9 cellular contexts compared by ENCODE assay signal in genomic region chr2:219298759-219299371, GRCh38. TPM values are rescaled to one million over a fixed set of nuclear protein-coding genes. Genes with fewer than 3 reads are reported as not detected.
DNase-seq lines count a peak whose midpoint lies in the region; ATAC-seq, FAIRE-seq and TF ChIP-seq lines count a peak whose summit lies in the region.
"Had no signal": no experiment of that assay in that cellular context is flagged by ENCODE, and none has a peak within 500 bp of the region (broad histone marks: within the 10 kb centered on the region; RNA-seq: fewer than 3 reads in every experiment).

No MANE protein-coding gene starts in this region.

- H2AFZ ChIP-seq in Loucy (ENCODE audit: low read length) (peak overlapping the region; percentile 38; the same call in 1 of the 2 replicates), osteoblast (ENCODE audit: low read length) (peak overlapping the region; percentile 57)

- peak overlapping the region; percentile 43 for H3K4me2 ChIP-seq in Loucy (ENCODE audit: low read depth, low read length, poor library complexity, severe bottlenecking)
- H3K4me2 ChIP-seq in osteoblast (ENCODE audit: insufficient read depth, low read length), result no peak overlapping the region

- H3K79me2 ChIP-seq in Loucy (ENCODE audit: insufficient read depth, low read length) (no peaks in the 10 kb centered on the region), osteoblast (ENCODE audit: insufficient read depth, low read length) (no peaks in the 10 kb centered on the region)

- peaks cover 12% of the 10 kb centered on the region for H3K27me3 ChIP-seq in Loucy (ENCODE audit: insufficient read depth, low read length, poor library complexity, severe bottlenecking)
- peaks cover 23% of the 10 kb centered on the region for H3K27me3 ChIP-seq in SJCRH30
- peaks cover 41% of the 10 kb centered on the region for H3K27me3 ChIP-seq in osteoblast (ENCODE audit: insufficient read depth, low read length)
- peaks cover 0 to 41% of the 10 kb centered on the region in 2 donors for H3K27me3 ChIP-seq in tibial artery

- no peak overlapping the region for H3K9ac ChIP-seq in Loucy (ENCODE audit: low read depth, low read length, poor library complexity, severe bottlenecking)

- intact Hi-C loops in tibial artery (cut with DNase I; ENCODE audit: low total_unique reads), result loop anchor here (10.0 kb wide), 2 partner anchors 74 to 236 kb away; partner anchors contain the start of genes ANKZF1 and ATG9A

- peak; percentile 40 for ATAC-seq in GM21515 (IDR thresholded peaks at IDR 0.05; ENCODE audit: unreplicated experiment)

- peaks cover 10% of the 10 kb centered on the region for H3K4me1 ChIP-seq in Loucy (ENCODE audit: insufficient read depth, low read length, poor library complexity, severe bottlenecking)
- H3K4me1 ChIP-seq in SJCRH30, result peaks cover 5% of the 10 kb centered on the region
- H3K4me1 ChIP-seq in osteoblast (ENCODE audit: insufficient read depth, low read length), result peaks cover 5% of the 10 kb centered on the region
- H3K4me1 ChIP-seq in tibial artery, result peaks cover 0 to 19% (median 8%) of the 10 kb centered on the region in 4 donors

- TF ChIP-seq CTCF in Loucy (conservative IDR thresholded peaks at IDR 0.05; ENCODE audit: low read length) (peak; percentile 87), osteoblast (IDR thresholded peaks at IDR 0.05; ENCODE audit: extremely low read depth, low read depth, low read length) (peak; percentile 94), tibial artery (IDR thresholded peaks at IDR 0.05) (peak; percentile 98 to 100)

- H3K9me3 ChIP-seq in Loucy (ENCODE audit: insufficient read depth, low read depth, low read length) (no peaks in the 10 kb centered on the region), SJCRH30 (replicated peaks) (no peaks in the 10 kb centered on the region), osteoblast (ENCODE audit: low read depth, low read length) (no peaks in the 10 kb centered on the region), tibial artery (no peaks in the 10 kb centered on the region)

- FAIRE-seq in frontal cortex (lab: Jason Lieb, UNC), result no peak

- no peaks in the 10 kb centered on the region for H3F3A ChIP-seq in Loucy (ENCODE audit: low read depth)

- no peak overlapping the region for H3K27ac ChIP-seq in SJCRH30
- H3K27ac ChIP-seq in osteoblast (ENCODE audit: low read depth, low read length), result no peak overlapping the region
- H3K27ac ChIP-seq in tibial artery, result no peak overlapping the region

- no peaks in the 10 kb centered on the region for H3K9me2 ChIP-seq in Loucy (replicated peaks; ENCODE audit: low read depth, low read length)

- no peaks in the 10 kb centered on the region for H4K20me1 ChIP-seq in Loucy (ENCODE audit: insufficient read depth, low read length, poor library complexity, severe bottlenecking)
- H4K20me1 ChIP-seq in osteoblast (ENCODE audit: insufficient read depth, low read length), result no peaks in the 10 kb centered on the region

- H3K36me3 ChIP-seq in Loucy (ENCODE audit: insufficient read depth, low read length), result no peaks in the 10 kb centered on the region
- no peaks in the 10 kb centered on the region for H3K36me3 ChIP-seq in SJCRH30
- no peaks in the 10 kb centered on the region for H3K36me3 ChIP-seq in osteoblast (ENCODE audit: insufficient read depth, low read length)
- H3K36me3 ChIP-seq in tibial artery, result no peaks in the 10 kb centered on the region

- H3K4me3 ChIP-seq in Loucy (ENCODE audit: low read length, poor library complexity, severe bottlenecking) (peak overlapping the region; percentile 31), SJCRH30 (no peak overlapping the region), osteoblast (ENCODE audit: insufficient read depth, low read length) (no peak overlapping the region), tibial artery (no peak overlapping the region)

- DNase-seq in COLO829 (ENCODE audit: low spot score), result peak; percentile 93
- DNase-seq in SJCRH30, result peak; percentile 75 to 86
- DNase-seq in activated effector memory CD4-positive, alpha-beta T cell treated with Interleukin-2 at 50 U/mL for 16 hours, result peak; percentile 80
- DNase-seq in frontal cortex (ENCODE audit: low spot score in 2 of 2), result peak; percentile 88 to 96
- DNase-seq in osteoblast (ENCODE audit: insufficient read length, low spot score, missing footprints), result peak; percentile 99
- DNase-seq in tibial artery, result peak; percentile 84 to 93

RNA-seq across cellular contexts. Expression of gene PTPRN, which starts 10.3 kb away (rescaled TPM):
- total RNA-seq in SJCRH30 (2014; rRNA removed; shearing (Covaris generic)), result not detected in 2 replicates
- 24.5 TPM for total RNA-seq in frontal cortex
- total RNA-seq in osteoblast, result under 0.01 and 1.2 TPM in 2 replicates
- total RNA-seq: T-helper 2 cell treated with Interferon-gamma antibody and Interleukin-4, amounts not matched to agents 100 ng/mL and 5 ng/mL, for 36 hours had no signal

RNA-seq across cellular contexts. Expression of gene DNAJB2, which starts 19.7 kb away (rescaled TPM):
- total RNA-seq in SJCRH30 (2014; rRNA removed; shearing (Covaris generic)), result 16.8 and 19.4 TPM in 2 replicates
- 46.1 TPM for total RNA-seq in frontal cortex
- total RNA-seq in osteoblast, result 33.3 and 41.3 TPM in 2 replicates

RNA-seq across cellular contexts. Expression of gene RESP18, which starts 33.7 kb away (rescaled TPM):
- not detected in 2 replicates for total RNA-seq in SJCRH30 (2014; rRNA removed; shearing (Covaris generic))
- 0.82 TPM for total RNA-seq in frontal cortex
- not detected in 2 replicates for total RNA-seq in osteoblast
- total RNA-seq: T-helper 2 cell treated with Interferon-gamma antibody and Interleukin-4, amounts not matched to agents 100 ng/mL and 5 ng/mL, for 36 hours had no signal

RNA-seq across cellular contexts. Expression of gene TUBA4A, which starts 45.1 kb away (rescaled TPM):
- 188 and 197 TPM in 2 replicates for total RNA-seq in SJCRH30 (2014; rRNA removed; shearing (Covaris generic))
- total RNA-seq in frontal cortex (2.0 TPM), osteoblast (11.9 and 13.6 TPM in 2 replicates)

RNA-seq across cellular contexts. Expression of gene TUBA4B, which starts 45.8 kb away (rescaled TPM):
- total RNA-seq in SJCRH30 (2014; rRNA removed; shearing (Covaris generic)), result 0.08 TPM in 1 of 2 replicates, not detected in the other
- not detected for total RNA-seq in frontal cortex
- total RNA-seq in osteoblast, result not detected in 2 replicates
- total RNA-seq: T-helper 2 cell treated with Interferon-gamma antibody and Interleukin-4, amounts not matched to agents 100 ng/mL and 5 ng/mL, for 36 hours had no signal

Comparison
In these comparisons a context has a peak if more than half of its experiments do, and no peak if none do; other contexts are left out.
1. RNA of gene PTPRN, which starts 10.3 kb away (total RNA-seq): 24.5 TPM in frontal cortex (single experiment); not detected in SJCRH30 and under 0.01 to 1.2 TPM in osteoblast; every median in the first group is over 10 times any median in the second.
2. Peak in every context shown above with its lines, with median percentiles within 50 percentile points of each other: DNase-seq and CTCF ChIP-seq.